10 cellular contexts compared by ENCODE assay signal in the genomic region with DNA sequence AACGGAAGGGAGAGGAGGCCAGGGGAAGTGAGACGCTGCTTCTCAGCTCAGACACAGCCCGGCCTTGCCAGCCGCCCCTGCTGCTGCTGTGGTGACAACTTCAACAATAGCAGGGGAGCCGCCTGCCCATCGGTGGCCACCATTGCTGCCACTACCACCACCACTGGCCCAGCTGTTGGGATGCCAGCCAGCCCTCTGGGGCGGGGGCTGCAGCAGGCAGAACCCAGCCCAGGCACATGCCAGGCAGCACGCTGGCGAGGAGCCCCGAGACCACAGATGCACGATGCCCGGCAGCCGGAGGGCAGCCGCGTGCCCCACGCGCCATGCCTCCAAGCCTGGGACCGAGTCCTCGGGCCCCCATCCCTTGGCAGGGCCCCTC. TPM values are rescaled to one million over a fixed set of nuclear protein-coding genes. Genes with fewer than 3 reads are reported as not detected.
DNase-seq lines count a peak whose midpoint lies in the region; ATAC-seq and TF ChIP-seq lines count a peak whose summit lies in the region.
"Had no signal": no experiment of that assay in that cellular context is flagged by ENCODE, and none has a peak within 500 bp of the region (broad histone marks: within the 10 kb centered on the region; RNA-seq: fewer than 3 reads in every experiment).

No MANE protein-coding gene starts in this region.

- WGBS in smooth muscle cell (ENCODE audit: low lambda C conversion rate), result 57% methylated on average over 19 of the region's 19 CpGs

- POLR2A ChIA-PET in T-cell (lab: Charles Lee), result interaction anchor here in 1 of 2 donors (0.6 kb wide), 1 partner anchor 48 kb away, joined by 3 read pairs; no protein-coding TSS in a partner anchor

- intact Hi-C loops in colonic mucosa (cut with DNase I) (no loop called here), left lung (cut with DNase I) (no loop called here)

- H3K27me3 Mint-ChIP-seq in T-cell, result no peaks in the 10 kb centered on the region
- H3K27me3 Mint-ChIP-seq: central memory CD8-positive, alpha-beta T cell had no signal

- H3K4me3 ChIP-seq in HAP-1, result peak overlapping the region; percentile 16; the same call in 1 of the 2 replicates
- peak overlapping the region; percentile 31 for H3K4me3 ChIP-seq in colonic mucosa
- H3K4me3 ChIP-seq in left lung, result peak overlapping the region; percentile 29 to 44
- peak overlapping the region; percentile 43 for H3K4me3 ChIP-seq in smooth muscle cell

- H3K9me3 Mint-ChIP-seq in T-cell, result no peaks in the 10 kb centered on the region
- H3K9me3 Mint-ChIP-seq: central memory CD8-positive, alpha-beta T cell had no signal

- no peaks in the 10 kb centered on the region for H3K27me3 ChIP-seq in HAP-1 (ENCODE audit: low read depth)
- H3K27me3 ChIP-seq in colonic mucosa, result no peaks in the 10 kb centered on the region
- H3K27me3 ChIP-seq in left lung, result peaks cover 0 to 8% of the 10 kb centered on the region in 2 donors
- no peaks in the 10 kb centered on the region for H3K27me3 ChIP-seq in smooth muscle cell (ENCODE audit: low read depth)

- peak overlapping the region; percentile 83 for H3K4me2 ChIP-seq in smooth muscle cell

- TF ChIP-seq CTCF in colonic mucosa (IDR thresholded peaks at IDR 0.05) (no peak), left lung (IDR thresholded peaks at IDR 0.05) (no peak), smooth muscle cell (IDR thresholded peaks at IDR 0.05; ENCODE audit: borderline replicate concordance, insufficient read depth, poor library complexity, severe bottlenecking) (no peak)

- H3K9ac ChIP-seq in colonic mucosa (ENCODE audit: low read depth in 2 of 2, low read length in 2 of 2), result peak overlapping the region; percentile 48 to 73
- H3K9ac ChIP-seq in smooth muscle cell (ENCODE audit: low read depth), result no peak overlapping the region

- in situ Hi-C loops in HAP-1 (cut with MboI; ENCODE audit: low sequenced_read_pairs), result no loop called here

- no peak for ATAC-seq in left lung
- no peak for ATAC-seq in T-cell (replicated peaks in 1 of 4)
- no peak for ATAC-seq in GM18517 (IDR thresholded peaks at IDR 0.05; ENCODE audit: unreplicated experiment)

- H3K27ac ChIP-seq in colonic mucosa (peak overlapping the region; percentile 92), left lung (peak overlapping the region; percentile 19 to 24), smooth muscle cell (ENCODE audit: low read depth) (no peak overlapping the region)

- CTCF ChIA-PET in T-cell (lab: Charles Lee), result no interaction called here

- H3F3A ChIP-seq in smooth muscle cell (ENCODE audit: low read depth), result peaks cover 14% of the 10 kb centered on the region

- H3K36me3 Mint-ChIP-seq in T-cell, result no peaks in the 10 kb centered on the region

- H3K27ac Mint-ChIP-seq in T-cell, result no peak overlapping the region

- no peaks in the 10 kb centered on the region for H3K36me3 ChIP-seq in HAP-1 (replicated peaks)
- no peaks in the 10 kb centered on the region for H3K36me3 ChIP-seq in colonic mucosa
- H3K36me3 ChIP-seq in left lung, result peaks cover 0 to 11% of the 10 kb centered on the region in 2 donors
- H3K36me3 ChIP-seq in smooth muscle cell (ENCODE audit: low read depth), result no peaks in the 10 kb centered on the region

- H3K79me2 ChIP-seq in smooth muscle cell (ENCODE audit: low read depth), result peaks cover 66% of the 10 kb centered on the region

- H3K4me3 Mint-ChIP-seq in T-cell, result no peak overlapping the region
- H3K4me3 Mint-ChIP-seq: central memory CD8-positive, alpha-beta T cell had no signal

- peaks cover 3% of the 10 kb centered on the region; the same call in 1 of the 2 replicates for H3K4me1 ChIP-seq in HAP-1
- H3K4me1 ChIP-seq in colonic mucosa, result peaks cover 10% of the 10 kb centered on the region
- peaks cover 43 to 54% of the 10 kb centered on the region in 2 donors for H3K4me1 ChIP-seq in left lung
- peaks cover 30% of the 10 kb centered on the region for H3K4me1 ChIP-seq in smooth muscle cell (ENCODE audit: low read depth)

- DNase-seq in HAP-1 (ENCODE audit: low spot score in 2 of 2) (no peak), colonic mucosa (no peak), left lung (no peak), smooth muscle cell (lab: John Stamatoyannopoulos, UW; ENCODE audit: unreplicated experiment) (no peak), NOMO-1 (lab: John Stamatoyannopoulos, UW; ENCODE audit: unreplicated experiment in 2 of 2) (no peak), T-cell (no peak), NCI-H345 treated with DMSO at 0.1 percent for 48 hours (lab: John Stamatoyannopoulos, UW; ENCODE audit: unreplicated experiment) (no peak)
- DNase-seq: activated CD4-positive, alpha-beta T cell treated with anti-CD3 and anti-CD28 coated beads for 48 hours had no signal

- peaks cover 12 to 19% (median 13%) of the 10 kb centered on the region in 3 donors for H3K4me1 Mint-ChIP-seq in T-cell

- H3K9me3 ChIP-seq in HAP-1, result no peaks in the 10 kb centered on the region
- no peaks in the 10 kb centered on the region for H3K9me3 ChIP-seq in colonic mucosa
- no peaks in the 10 kb centered on the region for H3K9me3 ChIP-seq in left lung
- no peaks in the 10 kb centered on the region for H3K9me3 ChIP-seq in smooth muscle cell (replicated peaks; ENCODE audit: low read depth)

- H2AFZ ChIP-seq in smooth muscle cell (ENCODE audit: low read depth), result no peak overlapping the region

- peaks cover 72% of the 10 kb centered on the region for H4K20me1 ChIP-seq in smooth muscle cell (ENCODE audit: low read depth)

RNA-seq across cellular contexts. Expression of a gene that starts 7.3 kb away (rescaled TPM):
- total RNA-seq in colonic mucosa, result 100 to 1,000 TPM; 121 to 141 TPM
- total RNA-seq in left lung, result 100 to 1,000 TPM in 1 of 2 donors, 10 to 100 TPM in 1; 41.8 to 108 TPM
- 36.5 and 43.5 TPM in 2 replicates for total RNA-seq in smooth muscle cell
- 73.6 and 95.6 TPM in 2 replicates for polyA plus RNA-seq in smooth muscle cell
- total RNA-seq in T-cell, result 1 to 10 TPM; 2.2 to 4.1 (median 3.1) TPM

RNA-seq across cellular contexts. Expression of a gene that starts 16.6 kb away (rescaled TPM):
- total RNA-seq in colonic mucosa (10 to 100 TPM; 55.7 to 56.0 TPM), left lung (10 to 100 TPM; 76.5 to 85.2 TPM), smooth muscle cell (60.9 and 90.0 TPM in 2 replicates), T-cell (10 to 100 TPM; 63.8 to 93.9 (median 69.0) TPM)
- 58.0 and 67.3 TPM in 2 replicates for polyA plus RNA-seq in smooth muscle cell

RNA-seq across cellular contexts. Expression of a gene that starts 31.8 kb away (rescaled TPM):
- total RNA-seq in colonic mucosa (100 to 1,000 TPM; 104 to 125 TPM), left lung (10 to 100 TPM; 47.3 to 48.8 TPM), smooth muscle cell (34.7 and 38.1 TPM in 2 replicates), T-cell (10 to 100 TPM; 18.0 to 35.3 (median 34.2) TPM)
- 59.7 and 62.1 TPM in 2 replicates for polyA plus RNA-seq in smooth muscle cell

RNA-seq across cellular contexts. Expression of a gene that starts 31.8 kb away (rescaled TPM):
- total RNA-seq in colonic mucosa (10 to 100 TPM; 54.9 to 67.4 TPM), left lung (10 to 100 TPM; 48.6 to 51.5 TPM), smooth muscle cell (36.6 and 39.5 TPM in 2 replicates), T-cell (10 to 100 TPM; 26.5 to 46.8 (median 28.5) TPM)
- 58.1 and 67.4 TPM in 2 replicates for polyA plus RNA-seq in smooth muscle cell

RNA-seq across cellular contexts. Expression of a gene that starts 57.3 kb away (rescaled TPM):
- total RNA-seq in colonic mucosa (1 to 10 TPM; 1.9 to 2.5 TPM), left lung (1 to 10 TPM; 5.2 to 9.3 TPM), smooth muscle cell (10.8 and 13.4 TPM in 2 replicates), T-cell (10 to 100 TPM in 1 of 5 donors, 1 to 10 TPM in 4; 6.1 to 11.2 (median 6.6) TPM)
- 21.9 and 25.3 TPM in 2 replicates for polyA plus RNA-seq in smooth muscle cell
